In the genomic region with DNA sequence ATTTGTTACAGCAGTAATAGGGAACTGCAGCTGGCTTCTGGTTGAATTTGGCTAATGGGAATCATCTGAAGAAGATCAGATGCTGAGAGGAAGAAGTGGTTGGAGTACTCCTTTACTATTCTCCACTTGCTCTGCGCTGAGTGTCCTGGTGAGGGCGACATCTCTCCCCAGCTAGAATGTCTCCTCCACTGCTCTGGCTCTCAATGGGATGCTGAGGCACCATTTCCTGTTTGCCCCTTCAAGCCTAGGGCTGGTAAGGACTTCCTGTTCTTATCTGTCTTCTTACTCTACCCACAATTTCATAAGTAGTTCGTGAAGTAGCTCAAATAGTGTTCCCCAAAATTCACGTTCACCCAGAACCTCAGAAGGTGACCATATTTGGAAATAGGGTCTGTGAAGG, we compare ENCODE assay signal across 13 cellular contexts. TPM values are rescaled to one million over a fixed set of nuclear protein-coding genes. Genes with fewer than 3 reads are reported as not detected.
A peak's percentile ranks its signal among the peaks of the same experiment; 100 is the strongest.
DNase-seq lines count a peak whose midpoint lies in the region; TF ChIP-seq lines count a peak whose summit lies in the region.
"Had no signal": no experiment of that assay in that cellular context is flagged by ENCODE, and none has a peak within 500 bp of the region (broad histone marks: within the 10 kb centered on the region; RNA-seq: fewer than 3 reads in every experiment).

No MANE protein-coding gene starts in this region.

- WGBS in esophagus squamous epithelium, 2 donors, result 58 to 74% methylated on average over 4 of the region's 4 CpGs
- 37 to 66% (median 61%) methylated on average over 4 of the region's 4 CpGs for WGBS in spleen, 5 donors
- 76 to 90% methylated on average over 4 of the region's 4 CpGs for WGBS in tibial nerve, 2 donors

- no peak overlapping the region for H3K27ac ChIP-seq in brain microvascular endothelial cell
- no peak overlapping the region for H3K27ac ChIP-seq in esophagus squamous epithelium
- H3K27ac ChIP-seq in spleen, result no peak overlapping the region
- H3K27ac ChIP-seq in tibial nerve, result no peak overlapping the region
- H3K27ac ChIP-seq: neutrophil, tibial artery had no signal

- TF ChIP-seq POLR2A in esophagus squamous epithelium (IDR thresholded peaks at IDR 0.05), result no peak
- no peak for TF ChIP-seq POLR2A in spleen (IDR thresholded peaks at IDR 0.05)
- no peak for TF ChIP-seq POLR2A in tibial nerve (IDR thresholded peaks at IDR 0.05)

- in situ Hi-C loops in brain microvascular endothelial cell (cut with HindIII; ENCODE audit: low pct_ligation_motif_present, low sequenced_read_pairs), result no loop called here

- H3K27me3 ChIP-seq in brain microvascular endothelial cell (replicated peaks) (no peaks in the 10 kb centered on the region), esophagus squamous epithelium (no peaks in the 10 kb centered on the region), spleen (replicated peaks in 1 of 7) (no peaks in the 10 kb centered on the region), tibial nerve (no peaks in the 10 kb centered on the region)
- H3K27me3 ChIP-seq: tibial artery had no signal

- H3K9me3 ChIP-seq in esophagus squamous epithelium, result no peaks in the 10 kb centered on the region
- no peaks in the 10 kb centered on the region for H3K9me3 ChIP-seq in spleen
- H3K9me3 ChIP-seq in tibial nerve, result no peaks in the 10 kb centered on the region
- H3K9me3 ChIP-seq: neutrophil, tibial artery had no signal

- TF ChIP-seq EP300 in tibial nerve (IDR thresholded peaks at IDR 0.05), result no peak

- H3K36me3 ChIP-seq in brain microvascular endothelial cell (replicated peaks) (no peaks in the 10 kb centered on the region), esophagus squamous epithelium (no peaks in the 10 kb centered on the region), spleen (no peaks in the 10 kb centered on the region), tibial nerve (no peaks in the 10 kb centered on the region)
- H3K36me3 ChIP-seq: neutrophil, tibial artery had no signal

- no peak overlapping the region for H3K4me3 ChIP-seq in brain microvascular endothelial cell (ENCODE audit: low read depth, low read length)
- no peak overlapping the region for H3K4me3 ChIP-seq in foreskin fibroblast (ENCODE audit: low read depth in 1 of 2, low read length in 2 of 2)
- H3K4me3 ChIP-seq in esophagus squamous epithelium, result no peak overlapping the region
- no peak overlapping the region for H3K4me3 ChIP-seq in spleen
- no peak overlapping the region for H3K4me3 ChIP-seq in tibial nerve
- H3K4me3 ChIP-seq: tibial artery had no signal

- intact Hi-C loops in esophagus squamous epithelium (cut with DNase I), result no loop called here
- intact Hi-C loops in spleen (cut with DNase I; ENCODE audit: low total_unique reads), result no loop called here

- TF ChIP-seq CTCF in brain microvascular endothelial cell (IDR thresholded peaks at IDR 0.05; ENCODE audit: low read depth, low read length, missing control alignments) (peak; percentile 52), foreskin fibroblast (IDR thresholded peaks at IDR 0.05; ENCODE audit: low read depth, low read length) (no peak), esophagus squamous epithelium (IDR thresholded peaks at IDR 0.05) (no peak), spleen (IDR thresholded peaks at IDR 0.05 in 8 of 11, conservative IDR thresholded peaks at IDR 0.05 in 3 of 11) (no peak), tibial nerve (IDR thresholded peaks at IDR 0.05) (no peak)

- DNase-seq in stimulated activated CD4-positive, alpha-beta T cell treated with anti-CD3 and anti-CD28 coated beads, Interleukin-15, amount 100 ng/mL, for 24 hours, result peak; percentile 18
- DNase-seq in stimulated activated CD4-positive, alpha-beta T cell treated with anti-CD3 and anti-CD28 coated beads, Interleukin-4, amount 100 ng/mL, for 1 hour, result no peak
- DNase-seq in NAMALWA (ENCODE audit: low spot score) (peak; percentile 45), brain microvascular endothelial cell (no peak), foreskin fibroblast (no peak), esophagus squamous epithelium (lab: John Stamatoyannopoulos, UW) (no peak), spleen (no peak), tibial nerve (ENCODE audit: low spot score in 2 of 2) (no peak)
- DNase-seq: activated effector memory CD4-positive, alpha-beta T cell treated with anti-CD3 and anti-CD28 coated beads, Interleukin-2, amount 50 U/mL, for 16 hours; effector CD8-positive, alpha-beta T cell; NCI-H226; tibial artery had no signal

- H3K4me1 ChIP-seq in esophagus squamous epithelium (no peaks in the 10 kb centered on the region), spleen (peaks cover 0 to 43% (median 17%) of the 10 kb centered on the region in 6 donors), tibial nerve (peaks cover 0 to 4% (median 0%) of the 10 kb centered on the region in 4 donors)
- H3K4me1 ChIP-seq: tibial artery had no signal

RNA-seq across cellular contexts. Expression of a gene that starts 43.2 kb away (rescaled TPM):
- 100 to 1,000 TPM in 1 of 4 donors, 10 to 100 TPM in 3; 34.8 to 155 (median 67.0) TPM for total RNA-seq in esophagus squamous epithelium
- 10 to 100 TPM; 52.6 to 79.7 (median 66.4) TPM for total RNA-seq in spleen
- polyA plus RNA-seq in spleen, result 10 to 100 TPM; 28.5 to 34.9 (median 32.9) TPM
- total RNA-seq in tibial nerve, result 10 to 100 TPM; 18.6 to 28.3 (median 24.2) TPM

Comparison
In these comparisons a context has a peak if more than half of its experiments do, and no peak if none do; other contexts are left out.
1. DNase-seq: peak in stimulated activated CD4-positive, alpha-beta T cell treated with anti-CD3 and anti-CD28 coated beads, Interleukin-15, amount 100 ng/mL, for 24 hours (single experiment) and NAMALWA (single experiment); none in stimulated activated CD4-positive, alpha-beta T cell treated with anti-CD3 and anti-CD28 coated beads, Interleukin-4, amount 100 ng/mL, for 1 hour (single experiment), brain microvascular endothelial cell (single experiment), foreskin fibroblast (0 of 2), esophagus squamous epithelium (single experiment), spleen (single experiment) and tibial nerve (0 of 2).